In genomic region chr20:57262244-57263126, GRCh38 we compare ENCODE assay signal across 18 cellular contexts. TPM values are rescaled to one million over a fixed set of nuclear protein-coding genes. Genes with fewer than 3 reads are reported as not detected.
DNase-seq lines count a peak whose midpoint lies in the region; TF ChIP-seq lines count a peak whose summit lies in the region.
"Had no signal": no experiment of that assay in that cellular context is flagged by ENCODE, and none has a peak within 500 bp of the region (broad histone marks: within the 10 kb centered on the region; RNA-seq: fewer than 3 reads in every experiment).

No MANE protein-coding gene starts in this region.

- H3K36me3 ChIP-seq in H7 (replicated peaks; ENCODE audit: control insufficient read depth, insufficient read depth, low read length): no peaks in the 10 kb centered on the region
- no peaks in the 10 kb centered on the region for H3K36me3 ChIP-seq in esophagus squamous epithelium
- H3K36me3 ChIP-seq in neuron (ENCODE audit: insufficient read depth, low read length): no peaks in the 10 kb centered on the region
- H3K36me3 ChIP-seq in prostate gland: no peaks in the 10 kb centered on the region
- H3K36me3 ChIP-seq: gastroesophageal sphincter had no signal

- no peak overlapping the region for H2AFZ ChIP-seq in neuron (ENCODE audit: low read depth, low read length)

- peaks cover 21 to 97% (median 31%) of the 10 kb centered on the region in 3 donors for H3K4me1 ChIP-seq in esophagus squamous epithelium
- peaks cover 73% of the 10 kb centered on the region for H3K4me1 ChIP-seq in neuron (ENCODE audit: insufficient read depth, low read length)
- H3K4me1 ChIP-seq in prostate gland (replicated peaks): peaks cover 12% of the 10 kb centered on the region

- DNase-seq in H7 (peak; percentile 71), NCI-H69 (lab: John Stamatoyannopoulos, UW) (peak; percentile 16), esophagus squamous epithelium (lab: John Stamatoyannopoulos, UW) (no peak), NCI-H82 (lab: John Stamatoyannopoulos, UW) (no peak), SK-N-DZ (ENCODE audit: low spot score) (no peak), prostate gland (ENCODE audit: low spot score) (no peak), SIG-M5 treated with dmso at 0.1 percent for 504 hours (lab: John Stamatoyannopoulos, UW; ENCODE audit: unreplicated experiment) (no peak)
- DNase-seq: activated CD4-positive, alpha-beta memory T cell treated with anti-CD3 and anti-CD28 coated beads, Interleukin-2, amount 10 ng/mL, durations not matched to agents 7 days and 5 days; activated naive CD4-positive, alpha-beta T cell treated with anti-CD3 and anti-CD28 coated beads, Interleukin-2, amount 50 U/mL, for 16 hours; activated T-cell treated with anti-CD3 and anti-CD28 coated beads, Interleukin-2, amount 50 U/mL, for 4 hours; cortex of kidney; EL; NCI-H748 treated with DMSO at 0.1 percent for 48 hours; stimulated activated CD4-positive, alpha-beta T cell treated with anti-CD3 and anti-CD28 coated beads, Interleukin-1b, Interleukin-23, amount 100 ng/mL, for 48 hours had no signal

- 22 to 39% methylated on average over 13 to 14 of the region's 14 CpGs for WGBS in esophagus squamous epithelium, 2 donors
- 47% methylated on average over 14 of the region's 14 CpGs for WGBS in prostate gland

- H3K9me3 ChIP-seq in esophagus squamous epithelium (no peaks in the 10 kb centered on the region), neuron (ENCODE audit: low read length) (no peaks in the 10 kb centered on the region), prostate gland (no peaks in the 10 kb centered on the region)
- H3K9me3 ChIP-seq: gastroesophageal sphincter had no signal

- H3K4me3 ChIP-seq in H7 (ENCODE audit: insufficient read depth, low read depth, low read length): no peak overlapping the region
- peak overlapping the region in 3 of 4 donors; percentile 64 to 73 (median 68) for H3K4me3 ChIP-seq in esophagus squamous epithelium
- peak overlapping the region; percentile 76 for H3K4me3 ChIP-seq in neuron (ENCODE audit: low read length)
- no peak overlapping the region for H3K4me3 ChIP-seq in prostate gland
- H3K4me3 ChIP-seq: gastroesophageal sphincter had no signal

- H3K27ac ChIP-seq in esophagus squamous epithelium (peak overlapping the region; percentile 15 to 83 (median 80)), prostate gland (no peak overlapping the region)

- TF ChIP-seq CTCF in esophagus squamous epithelium (IDR thresholded peaks at IDR 0.05) (no peak), prostate gland (IDR thresholded peaks at IDR 0.05) (no peak)

- H3K27me3 ChIP-seq in H7 (ENCODE audit: control insufficient read depth, insufficient read depth, low read length): peaks cover 48% of the 10 kb centered on the region
- peaks cover 0 to 97% (median 2%) of the 10 kb centered on the region in 4 donors for H3K27me3 ChIP-seq in esophagus squamous epithelium
- no peaks in the 10 kb centered on the region for H3K27me3 ChIP-seq in neuron (ENCODE audit: insufficient read depth, low read length)
- H3K27me3 ChIP-seq in prostate gland (replicated peaks; ENCODE audit: insufficient read depth): no peaks in the 10 kb centered on the region

- no peak for TF ChIP-seq POLR2A in esophagus squamous epithelium (IDR thresholded peaks at IDR 0.05)
- no peak for TF ChIP-seq POLR2A in prostate gland (IDR thresholded peaks at IDR 0.05)

- intact Hi-C loops in esophagus squamous epithelium (cut with DNase I): no loop called here
- intact Hi-C loops in prostate gland (cut with DNase I): no loop called here

RNA-seq across cellular contexts. Expression of gene BMP7, which starts 4.0 kb away (rescaled TPM):
- total RNA-seq in H7 (2014; rRNA removed; shearing (Covaris generic)): 43.9 and 58.4 TPM in 2 replicates
- total RNA-seq in esophagus squamous epithelium (10 to 100 TPM; 21.8 to 59.8 (median 35.1) TPM), prostate gland (10 to 100 TPM; 10.5 to 16.8 TPM)
- 108 and 114 TPM in 2 replicates for polyA plus RNA-seq in SK-N-DZ (2014; cell fraction: cytosol; rRNA removed)
- 42.4 and 49.9 TPM in 2 replicates for polyA plus RNA-seq in SK-N-DZ (2014; cell fraction: nucleus; rRNA removed)
- total RNA-seq: activated CD4-positive, alpha-beta memory T cell treated with anti-CD3 and anti-CD28 coated beads, Interleukin-2, amount 10 ng/mL, durations not matched to agents 7 days and 5 days; T-helper 1 cell treated with Interleukin-12 subunit alpha and Interleukin-12 subunit beta and Interleukin-4 antibody, amounts not matched to agents 30 ng/mL and 1 ng/mL, for 36 hours had no signal
- polyA plus RNA-seq: IgD-negative memory B cell had no signal

Comparison
In these comparisons a context has a peak if more than half of its experiments do, and no peak if none do; other contexts are left out.
1. DNase-seq: peak in H7 (single experiment) and NCI-H69 (single experiment); none in esophagus squamous epithelium (single experiment), NCI-H82 (single experiment), SK-N-DZ (single experiment), prostate gland (single experiment) and SIG-M5 treated with dmso at 0.1 percent for 504 hours (single experiment).
2. H3K4me3 ChIP-seq: peak in esophagus squamous epithelium (3 of 4) and neuron (single experiment); none in H7 (single experiment) and prostate gland (0 of 2).
3. H3K27ac ChIP-seq: peak in esophagus squamous epithelium (4 of 4); none in prostate gland (0 of 2).